Comparison of ENCODE assay signal across 15 cellular contexts in the genomic region with DNA sequence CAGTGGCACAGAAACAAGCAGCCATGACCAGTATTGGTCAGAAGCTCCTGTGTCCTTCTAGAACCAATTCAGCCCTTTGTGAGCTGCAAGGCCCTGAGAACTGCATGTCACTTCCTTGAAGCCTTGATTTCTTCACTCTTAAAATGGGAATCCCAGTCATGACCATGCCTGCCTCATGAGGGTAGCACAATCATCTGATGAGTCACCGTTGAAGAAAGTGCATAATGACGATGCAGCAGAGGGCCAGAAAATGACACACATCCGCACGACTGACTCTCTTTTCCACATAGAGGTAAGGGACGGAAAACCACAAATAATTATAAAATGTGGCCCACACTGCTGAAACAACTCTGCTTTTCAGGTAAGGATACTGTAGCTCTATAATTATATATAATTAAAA.
DNase-seq lines count a peak whose midpoint lies in the region; ATAC-seq and TF ChIP-seq lines count a peak whose summit lies in the region.
"Had no signal": no experiment of that assay in that cellular context is flagged by ENCODE, and none has a peak within 500 bp of the region (broad histone marks: within the 10 kb centered on the region; RNA-seq: fewer than 3 reads in every experiment).

No MANE protein-coding gene starts in this region.

- DNase-seq in MCF 10A (ENCODE audit: unreplicated experiment) (peak; percentile 83), breast epithelium (ENCODE audit: low spot score in 2 of 2) (no peak), M059J (ENCODE audit: low read depth) (peak; percentile 2), mammary epithelial cell (peak; percentile 94), NCI-H510A treated with DMSO at 0.1 percent for 48 hours (lab: John Stamatoyannopoulos, UW) (no peak), KG1 (lab: John Stamatoyannopoulos, UW) (no peak), NCI-H1694 treated with DMSO at 0.1 percent for 48 hours (lab: John Stamatoyannopoulos, UW) (no peak)
- no peak for DNase-seq in stimulated activated naive CD8-positive, alpha-beta T cell treated with anti-CD3 and anti-CD28 coated beads, Interleukin-15, Interleukin-2, amounts not matched to agents 100 U/mL and 50 U/mL, for 24 hours
- DNase-seq: activated naive CD8-positive, alpha-beta T cell treated with anti-CD3 and anti-CD28 coated beads, Interleukin-2, amount 10 ng/mL, durations not matched to agents 7 days and 5 days; central memory CD4-positive, alpha-beta T cell; effector memory CD4-positive, alpha-beta T cell; left ventricle myocardium inferior; NCI-H226 had no signal

- WGBS in mammary epithelial cell (ENCODE audit: low coverage, missing lambda C conversion rate): 6% methylated on average over 5 of the region's 5 CpGs

- H3K4me1 ChIP-seq in breast epithelium (no peaks in the 10 kb centered on the region), mammary epithelial cell (ENCODE audit: insufficient read depth, low read length) (peaks cover 39% of the 10 kb centered on the region)
- H3K4me1 ChIP-seq: left ventricle myocardium inferior, SJSA1 had no signal

- H3K27ac ChIP-seq in breast epithelium: no peak overlapping the region
- peak overlapping the region; percentile 87 for H3K27ac ChIP-seq in mammary epithelial cell (ENCODE audit: insufficient read depth, low read depth, low read length)
- H3K27ac ChIP-seq: left ventricle myocardium inferior, SJSA1 had no signal

- dilution Hi-C loops in mammary epithelial cell (cut with HindIII; ENCODE audit: low sequenced_read_pairs): no loop called here

- H3K27me3 Mint-ChIP-seq in MCF 10A (ENCODE audit: insufficient read depth, unreplicated experiment): no peaks in the 10 kb centered on the region

- POLR2A ChIA-PET in MCF 10A (lab: Yijun Ruan, JAX): interaction anchor here (0.6 to 1.6 kb wide), 4 partner anchors 9 to 517 kb away, joined by 3 to 7 read pairs (median 3); no protein-coding TSS in a partner anchor

- H3K4me3 Mint-ChIP-seq in MCF 10A (ENCODE audit: unreplicated experiment): no peak overlapping the region
- H3K4me3 Mint-ChIP-seq: activated naive CD8-positive, alpha-beta T cell treated with anti-CD3 and anti-CD28 coated beads, Interleukin-2, amount 10 ng/mL, durations not matched to agents 7 days and 5 days had no signal

- H3K36me3 Mint-ChIP-seq in MCF 10A (ENCODE audit: insufficient read depth, unreplicated experiment): no peaks in the 10 kb centered on the region
- H3K36me3 Mint-ChIP-seq: activated naive CD8-positive, alpha-beta T cell treated with anti-CD3 and anti-CD28 coated beads, Interleukin-2, amount 10 ng/mL, durations not matched to agents 7 days and 5 days had no signal

- H4K20me1 ChIP-seq in mammary epithelial cell (ENCODE audit: insufficient read depth, low read length): no peaks in the 10 kb centered on the region

- peaks cover 14% of the 10 kb centered on the region for H3K9me3 Mint-ChIP-seq in MCF 10A (ENCODE audit: unreplicated experiment)

- ATAC-seq in stimulated activated naive CD8-positive, alpha-beta T cell treated with anti-CD3 and anti-CD28 coated beads, Interleukin-15, Interleukin-2, amounts not matched to agents 100 U/mL and 50 U/mL, for 24 hours: peak; percentile 69

- H2AFZ ChIP-seq in mammary epithelial cell (ENCODE audit: low read depth, low read length): peak overlapping the region; percentile 75

- in situ Hi-C loops in mammary epithelial cell (cut with MboI; ENCODE audit: low sequenced_read_pairs in 2 of 2): no loop called here

- TF ChIP-seq POLR2A in breast epithelium (IDR thresholded peaks at IDR 0.05): no peak

- BruUV-seq in MCF 10A (replicated peaks; lab: Mats Ljungman, UMichigan) (no TSS peak), mammary epithelial cell (replicated peaks; lab: Mats Ljungman, UMichigan) (no TSS peak)

- H3K4me3 ChIP-seq in breast epithelium (no peak overlapping the region), mammary epithelial cell (replicated peaks in 1 of 3; ENCODE audit: insufficient read depth in 1 of 3, low read depth in 2 of 3, low read length in 3 of 3) (no peak overlapping the region)
- H3K4me3 ChIP-seq: left ventricle myocardium inferior, SJSA1, skin epidermis had no signal

- H3K27ac Mint-ChIP-seq in MCF 10A (ENCODE audit: low read depth, unreplicated experiment): peak overlapping the region; percentile 77
- H3K27ac Mint-ChIP-seq: activated naive CD8-positive, alpha-beta T cell treated with anti-CD3 and anti-CD28 coated beads, Interleukin-2, amount 10 ng/mL, durations not matched to agents 7 days and 5 days had no signal

- H3K27me3 ChIP-seq in breast epithelium (no peaks in the 10 kb centered on the region), mammary epithelial cell (ENCODE audit: insufficient read depth, low read length) (no peaks in the 10 kb centered on the region)
- H3K27me3 ChIP-seq: SJSA1 had no signal

- intact Hi-C loops in MCF 10A (cut with micrococcal nuclease): loop anchor here (5.0 kb wide), 1 partner anchor 463 kb away; no protein-coding TSS in a partner anchor
- intact Hi-C loops in breast epithelium (cut with DNase I; ENCODE audit: low total_unique reads): no loop called here
- intact Hi-C loops in mammary epithelial cell (cut with micrococcal nuclease): loop anchor here (2.0 to 10.0 kb wide), 2 partner anchors 84 to 390 kb away; no protein-coding TSS in a partner anchor

- no peak overlapping the region for H3K9ac ChIP-seq in mammary epithelial cell (ENCODE audit: insufficient read depth, low read length)

- TF ChIP-seq CTCF in MCF 10A (IDR thresholded peaks at IDR 0.05; ENCODE audit: unreplicated experiment) (no peak), breast epithelium (IDR thresholded peaks at IDR 0.05) (no peak), mammary epithelial cell (conservative IDR thresholded peaks at IDR 0.05 in 1 of 2, IDR thresholded peaks at IDR 0.05 in 1 of 2; ENCODE audit: extremely low read depth in 1 of 2, insufficient read depth in 1 of 2, low read depth in 1 of 2, low read length in 2 of 2) (peak in 1 of 2 donors; percentile 23)

- no peaks in the 10 kb centered on the region for H3K9me3 ChIP-seq in breast epithelium
- H3K9me3 ChIP-seq in mammary epithelial cell (replicated peaks; ENCODE audit: insufficient read depth, low read length): no peaks in the 10 kb centered on the region
- H3K9me3 ChIP-seq: left ventricle myocardium inferior, SJSA1 had no signal

- peak overlapping the region; percentile 34 for H3K4me2 ChIP-seq in mammary epithelial cell (ENCODE audit: insufficient read depth, low read depth, low read length)

- CTCF ChIA-PET in MCF 10A (lab: Yijun Ruan, JAX): interaction anchor here (1.0 kb wide), 1 partner anchor 14 kb away, joined by 3 read pairs; no protein-coding TSS in a partner anchor
- CTCF ChIA-PET in mammary epithelial cell (lab: Charles Lee; ENCODE audit: low non-redundant PET): interaction anchor here (0.6 kb wide), 1 partner anchor 224 kb away, joined by 3 read pairs; no protein-coding TSS in a partner anchor

- no peaks in the 10 kb centered on the region for H3K36me3 ChIP-seq in breast epithelium
- no peaks in the 10 kb centered on the region for H3K36me3 ChIP-seq in mammary epithelial cell (ENCODE audit: insufficient read depth, low read length)
- H3K36me3 ChIP-seq: left ventricle myocardium inferior, SJSA1 had no signal

- no peaks in the 10 kb centered on the region for H3K79me2 ChIP-seq in mammary epithelial cell (ENCODE audit: insufficient read depth, low read length)

- peaks cover 45% of the 10 kb centered on the region for H3K4me1 Mint-ChIP-seq in MCF 10A (ENCODE audit: insufficient read depth, unreplicated experiment)

Comparison
In these comparisons a context has a peak if more than half of its experiments do, and no peak if none do; other contexts are left out.
1. DNase-seq: peak in MCF 10A (single experiment), M059J (single experiment) and mammary epithelial cell (single experiment); none in breast epithelium (0 of 2), stimulated activated naive CD8-positive, alpha-beta T cell treated with anti-CD3 and anti-CD28 coated beads, Interleukin-15, Interleukin-2, amounts not matched to agents 100 U/mL and 50 U/mL, for 24 hours (single experiment), NCI-H510A treated with DMSO at 0.1 percent for 48 hours (single experiment), KG1 (single experiment) and NCI-H1694 treated with DMSO at 0.1 percent for 48 hours (single experiment).